21 cellular contexts compared by ENCODE assay signal in the genomic region with DNA sequence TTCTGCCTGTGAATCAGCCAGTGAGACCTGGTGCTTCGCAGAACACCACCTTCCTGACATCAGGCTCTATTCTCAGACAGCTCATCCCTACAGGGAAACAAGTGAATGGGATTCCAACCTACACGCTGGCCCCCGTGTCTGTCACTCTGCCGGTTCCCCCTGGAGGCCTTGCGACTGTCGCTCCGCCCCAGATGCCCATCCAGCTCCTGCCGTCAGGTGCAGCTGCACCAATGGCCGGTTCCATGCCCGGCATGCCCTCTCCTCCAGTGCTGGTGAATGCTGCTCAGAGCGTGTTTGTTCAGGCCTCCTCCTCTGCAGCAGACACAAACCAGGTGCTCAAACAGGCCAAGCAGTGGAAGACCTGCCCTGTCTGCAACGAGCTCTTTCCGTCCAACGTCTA. TPM values are rescaled to one million over a fixed set of nuclear protein-coding genes. Genes with fewer than 3 reads are reported as not detected.
DNase-seq lines count a peak whose midpoint lies in the region; ATAC-seq and TF ChIP-seq lines count a peak whose summit lies in the region.
"Had no signal": no experiment of that assay in that cellular context is flagged by ENCODE, and none has a peak within 500 bp of the region (broad histone marks: within the 10 kb centered on the region; RNA-seq: fewer than 3 reads in every experiment).

No MANE protein-coding gene starts in this region.

- H3K4me3 ChIP-seq in WERI-Rb-1 (ENCODE audit: low read depth, low read length) = no peak overlapping the region
- H3K4me3 ChIP-seq in endodermal cell (ENCODE audit: low read length) = no peak overlapping the region
- no peak overlapping the region for H3K4me3 ChIP-seq in trophoblast cell (ENCODE audit: low read depth, low read length)
- no peak overlapping the region for H3K4me3 ChIP-seq in uterus
- H3K4me3 ChIP-seq: A549, GM23248 had no signal

- no peak for TF ChIP-seq CTCF in H9 (conservative IDR thresholded peaks at IDR 0.05)
- no peak for TF ChIP-seq CTCF in WERI-Rb-1 (IDR thresholded peaks at IDR 0.05; ENCODE audit: low read depth, low read length)
- TF ChIP-seq CTCF in endodermal cell (conservative IDR thresholded peaks at IDR 0.05) = no peak
- TF ChIP-seq CTCF in GM10266 (IDR thresholded peaks at IDR 0.05; ENCODE audit: control insufficient read depth, insufficient read depth, low read depth, missing control alignments) = no peak
- no peak for TF ChIP-seq CTCF in uterus (IDR thresholded peaks at IDR 0.05)

- H4K20me1 ChIP-seq in H9 (ENCODE audit: control insufficient read depth, insufficient read depth, insufficient read length) = no peaks in the 10 kb centered on the region

- H3K23me2 ChIP-seq in H9 (ENCODE audit: insufficient read length, low read depth, low read length, poor library complexity, severe bottlenecking) = no peaks in the 10 kb centered on the region

- no peaks in the 10 kb centered on the region for H3K9me3 Mint-ChIP-seq in H9
- no peaks in the 10 kb centered on the region for H3K9me3 Mint-ChIP-seq in endodermal cell
- no peaks in the 10 kb centered on the region for H3K9me3 Mint-ChIP-seq in activated CD8-positive, alpha-beta memory T cell treated with anti-CD3 and anti-CD28 coated beads, Interleukin-2, amount 10 ng/mL, durations not matched to agents 7 days and 5 days (ENCODE audit: low read depth)
- H3K9me3 Mint-ChIP-seq: CD14-positive monocyte; CD8-positive, alpha-beta T cell; HFFc6 had no signal

- H3K9ac ChIP-seq in H9 (ENCODE audit: extremely low read depth, insufficient read length, low read length) (no peak overlapping the region), endodermal cell (ENCODE audit: extremely low read depth, low read length, poor library complexity, severe bottlenecking) (no peak overlapping the region), trophoblast cell (ENCODE audit: low read length) (no peak overlapping the region)
- H3K9ac ChIP-seq: GM23248 had no signal

- CTCF ChIA-PET in activated CD8-positive, alpha-beta memory T cell treated with anti-CD3 and anti-CD28 coated beads, Interleukin-2, amount 10 ng/mL, durations not matched to agents 7 days and 5 days (lab: Charles Lee) = no interaction called here

- H2AK5ac ChIP-seq in H9 (ENCODE audit: insufficient read length, low read length) = no peak overlapping the region
- H2AK5ac ChIP-seq in trophoblast cell (ENCODE audit: low read length) = no peak overlapping the region

- H3K4ac ChIP-seq in H9 (ENCODE audit: low read depth, low read length) = no peak overlapping the region
- no peak overlapping the region for H3K4ac ChIP-seq in trophoblast cell (ENCODE audit: low read depth, low read length)

- no peak overlapping the region for H4K12ac ChIP-seq in trophoblast cell (ENCODE audit: low read depth, low read length)

- no peak overlapping the region for H2BK20ac ChIP-seq in H9 (ENCODE audit: low read depth, low read length, poor library complexity, severe bottlenecking)

- H2AFZ ChIP-seq in H9 (ENCODE audit: low read length) = no peak overlapping the region
- H2AFZ ChIP-seq in trophoblast cell (ENCODE audit: insufficient read depth, low read length, poor library complexity) = no peak overlapping the region
- H2AFZ ChIP-seq: GM23248 had no signal

- H4K5ac ChIP-seq in H9 (ENCODE audit: insufficient read length, low read depth, low read length) = no peak overlapping the region

- intact Hi-C loops in uterus (cut with DNase I; ENCODE audit: low total_unique reads) = no loop called here

- H3K79me2 ChIP-seq in H9 (ENCODE audit: insufficient read depth, low read length) (peaks cover 2% of the 10 kb centered on the region; the same call in 1 of the 2 replicates), trophoblast cell (ENCODE audit: control insufficient read depth, insufficient read depth, low read length, poor library complexity) (no peaks in the 10 kb centered on the region)

- H3K36me3 Mint-ChIP-seq in H9 (ENCODE audit: insufficient read depth in 1 of 3, low read depth in 3 of 3) (peaks cover 46 to 84% (median 77%) of the 10 kb centered on the region in 3 experiments), endodermal cell (ENCODE audit: low read depth) (peaks cover 71% of the 10 kb centered on the region)
- H3K36me3 Mint-ChIP-seq in activated CD8-positive, alpha-beta memory T cell treated with anti-CD3 and anti-CD28 coated beads, Interleukin-2, amount 10 ng/mL, durations not matched to agents 7 days and 5 days = peaks cover 53% of the 10 kb centered on the region

- no peak overlapping the region for H3K23ac ChIP-seq in H9 (ENCODE audit: insufficient read length, low read depth, low read length)
- no peak overlapping the region for H3K23ac ChIP-seq in trophoblast cell (ENCODE audit: low read length)

- TF ChIP-seq POLR2A in uterus (IDR thresholded peaks at IDR 0.05) = no peak

- H3K79me1 ChIP-seq in H9 (ENCODE audit: insufficient read depth, low read depth, low read length, poor library complexity, severe bottlenecking) (no peaks in the 10 kb centered on the region), trophoblast cell (ENCODE audit: low read length) (no peaks in the 10 kb centered on the region)

- H3K36me3 ChIP-seq in WERI-Rb-1 (peaks cover 79% of the 10 kb centered on the region), endodermal cell (ENCODE audit: control insufficient read depth, insufficient read depth, low read length) (peaks cover 85% of the 10 kb centered on the region), trophoblast cell (ENCODE audit: control insufficient read depth in 1 of 2, insufficient read depth in 2 of 2, low read length in 2 of 2) (peaks cover 34 to 42% of the 10 kb centered on the region in 2 experiments), uterus (no peaks in the 10 kb centered on the region)

- H3K27ac Mint-ChIP-seq in H9 (peak overlapping the region; percentile 20 to 58 (median 54); a peak in 5 of 7 replicates), endodermal cell (no peak overlapping the region)
- no peak overlapping the region for H3K27ac Mint-ChIP-seq in activated CD8-positive, alpha-beta memory T cell treated with anti-CD3 and anti-CD28 coated beads, Interleukin-2, amount 10 ng/mL, durations not matched to agents 7 days and 5 days
- H3K27ac Mint-ChIP-seq: CD8-positive, alpha-beta T cell; HFFc6 had no signal

- H3K18ac ChIP-seq in H9 (ENCODE audit: insufficient read length, low read depth, low read length) (no peak overlapping the region), trophoblast cell (ENCODE audit: low read length) (peak overlapping the region; percentile 20)

- H2BK15ac ChIP-seq in H9 (ENCODE audit: low read depth, low read length) = no peak overlapping the region

- no peak for ATAC-seq in HG03175 (IDR thresholded peaks at IDR 0.05; ENCODE audit: unreplicated experiment)
- ATAC-seq in activated CD8-positive, alpha-beta memory T cell treated with anti-CD3 and anti-CD28 coated beads, Interleukin-2, amount 10 ng/mL, durations not matched to agents 7 days and 5 days = no peak
- ATAC-seq: A549; CD8-positive, alpha-beta T cell had no signal

- no CpG with 5 or more reads among the region's 14 CpGs for WGBS in H9 (ENCODE audit: extremely low coverage, insufficient read length, low lambda C conversion rate)
- 96% methylated on average over 13 to 14 of the region's 14 CpGs for WGBS in endodermal cell (ENCODE audit: insufficient coverage in 1 of 2, insufficient read length in 1 of 2), 2 experiments
- WGBS in trophoblast cell (ENCODE audit: extremely low coverage, insufficient coverage, insufficient read length) = no CpG with 5 or more reads among the region's 14 CpGs

- DNase-seq in H9 (no peak), WERI-Rb-1 (no peak), endodermal cell (peak; percentile 36), trophoblast cell (no peak), GM10266 (ENCODE audit: extremely low spot score) (no peak), uterus (no peak)
- no peak for DNase-seq in activated CD8-positive, alpha-beta memory T cell treated with anti-CD3 and anti-CD28 coated beads, Interleukin-2, amount 10 ng/mL, durations not matched to agents 7 days and 5 days
- DNase-seq: BE2C; CD8-positive, alpha-beta T cell; COR-L47; DMS153; DMS79 treated with DMSO at 0.1 percent for 48 hours; EL; GM23248; HCEC 1CT; HFFc6; IMR-90; KG1 had no signal

- H3K9me3 ChIP-seq in H9 (ENCODE audit: control insufficient read depth, low read depth, low read length) = no peaks in the 10 kb centered on the region
- no peaks in the 10 kb centered on the region for H3K9me3 ChIP-seq in WERI-Rb-1 (ENCODE audit: severe bottlenecking)
- H3K9me3 ChIP-seq in endodermal cell (ENCODE audit: control insufficient read depth, low read length) = no peaks in the 10 kb centered on the region
- peaks cover 8% of the 10 kb centered on the region for H3K9me3 ChIP-seq in trophoblast cell (ENCODE audit: insufficient read depth, low read depth, low read length)
- H3K9me3 ChIP-seq in uterus = no peaks in the 10 kb centered on the region
- H3K9me3 ChIP-seq: A549, BE2C had no signal

- H3K27ac ChIP-seq in H9 (ENCODE audit: insufficient read length, low read depth, low read length) (no peak overlapping the region), WERI-Rb-1 (peak overlapping the region; percentile 48), endodermal cell (ENCODE audit: low read depth, low read length) (no peak overlapping the region), trophoblast cell (ENCODE audit: low read depth, low read length) (no peak overlapping the region), uterus (no peak overlapping the region)
- H3K27ac ChIP-seq: A549, GM23248 had no signal

- H3K14ac ChIP-seq in H9 (ENCODE audit: insufficient read depth, low read length) (no peak overlapping the region), trophoblast cell (ENCODE audit: low read length) (no peak overlapping the region)

- H4K8ac ChIP-seq in H9 (replicated peaks; ENCODE audit: insufficient read length, low read depth, low read length) (no peak overlapping the region), trophoblast cell (ENCODE audit: low read depth, low read length) (no peak overlapping the region)

- H3K27me3 ChIP-seq in H9 (ENCODE audit: insufficient read depth, low read length) (no peaks in the 10 kb centered on the region), WERI-Rb-1 (ENCODE audit: insufficient read depth, low read depth, severe bottlenecking) (no peaks in the 10 kb centered on the region), endodermal cell (ENCODE audit: control insufficient read depth, insufficient read depth, low read length, poor library complexity, severe bottlenecking) (no peaks in the 10 kb centered on the region), trophoblast cell (ENCODE audit: insufficient read depth, low read length) (no peaks in the 10 kb centered on the region), uterus (no peaks in the 10 kb centered on the region)
- H3K27me3 ChIP-seq: BE2C had no signal

- H3T11ph ChIP-seq in H9 (ENCODE audit: low read length) = no peak overlapping the region

- H3K4me1 ChIP-seq in H9 (ENCODE audit: insufficient read depth, low read length) (no peaks in the 10 kb centered on the region), endodermal cell (ENCODE audit: control insufficient read depth, insufficient read depth, low read length) (no peaks in the 10 kb centered on the region), trophoblast cell (ENCODE audit: control insufficient read depth in 1 of 2, insufficient read depth in 2 of 2, low read length in 2 of 2) (peaks cover 2 to 5% of the 10 kb centered on the region in 2 experiments), uterus (no peaks in the 10 kb centered on the region)
- H3K4me1 ChIP-seq: A549, BE2C had no signal

- no peak overlapping the region for H2BK12ac ChIP-seq in H9 (ENCODE audit: insufficient read length, low read depth, low read length)
- no peak overlapping the region for H2BK12ac ChIP-seq in trophoblast cell (ENCODE audit: low read length)

- H3K4me1 Mint-ChIP-seq in H9 = peaks cover 9 to 13% of the 10 kb centered on the region in 2 experiments
- H3K4me1 Mint-ChIP-seq in endodermal cell = peaks cover 5% of the 10 kb centered on the region
- H3K4me1 Mint-ChIP-seq in activated CD8-positive, alpha-beta memory T cell treated with anti-CD3 and anti-CD28 coated beads, Interleukin-2, amount 10 ng/mL, durations not matched to agents 7 days and 5 days = peaks cover 24% of the 10 kb centered on the region
- H3K4me1 Mint-ChIP-seq: CD14-positive monocyte had no signal

- H4K91ac ChIP-seq in H9 (ENCODE audit: insufficient read length, low read depth, low read length) (no peak overlapping the region), trophoblast cell (ENCODE audit: low read depth, low read length) (no peak overlapping the region)

- H3K4me2 ChIP-seq in H9 (ENCODE audit: insufficient read depth, insufficient read length, low read length) (no peak overlapping the region), trophoblast cell (ENCODE audit: low read length) (no peak overlapping the region)
- H3K4me2 ChIP-seq: A549 had no signal

- H2BK5ac ChIP-seq in H9 (ENCODE audit: insufficient read length, low read length) (no peak overlapping the region), trophoblast cell (ENCODE audit: low read depth, low read length, poor library complexity) (no peak overlapping the region)

- H2BK120ac ChIP-seq in H9 (ENCODE audit: low read depth, low read length, poor library complexity, severe bottlenecking) = no peak overlapping the region
- no peak overlapping the region for H2BK120ac ChIP-seq in trophoblast cell (ENCODE audit: insufficient read depth, low read length, poor library complexity)

- no peak overlapping the region for H3K56ac ChIP-seq in H9 (ENCODE audit: insufficient read length, low read depth, low read length)

- H3K4me3 Mint-ChIP-seq in H9 (no peak overlapping the region), endodermal cell (no peak overlapping the region)
- H3K4me3 Mint-ChIP-seq in activated CD8-positive, alpha-beta memory T cell treated with anti-CD3 and anti-CD28 coated beads, Interleukin-2, amount 10 ng/mL, durations not matched to agents 7 days and 5 days = no peak overlapping the region
- H3K4me3 Mint-ChIP-seq: CD14-positive monocyte; CD8-positive, alpha-beta T cell; HFFc6 had no signal

- H3K27me3 Mint-ChIP-seq in H9 (ENCODE audit: low read depth) (no peaks in the 10 kb centered on the region), endodermal cell (ENCODE audit: insufficient read depth) (no peaks in the 10 kb centered on the region)
- H3K27me3 Mint-ChIP-seq in activated CD8-positive, alpha-beta memory T cell treated with anti-CD3 and anti-CD28 coated beads, Interleukin-2, amount 10 ng/mL, durations not matched to agents 7 days and 5 days = no peaks in the 10 kb centered on the region

RNA-seq across cellular contexts. Expression of a gene that starts 28.1 kb away (rescaled TPM):
- total RNA-seq in H9 (2021) (53.5 and 56.5 TPM in 2 replicates), endodermal cell (10 to 100 TPM; 38.4 to 51.0 TPM), uterus (10 to 100 TPM in 2 of 4 donors, 1 to 10 TPM in 2; 6.2 to 24.0 (median 14.7) TPM)
- 32.2 TPM for polyA plus RNA-seq in endodermal cell (2013, experiment 1 of 2)
- 34.7 TPM for polyA plus RNA-seq in endodermal cell (2013, experiment 2 of 2)
- polyA plus RNA-seq in trophoblast cell (2013) = 13.6 and 13.8 TPM in 2 replicates
- total RNA-seq in activated CD8-positive, alpha-beta memory T cell treated with anti-CD3 and anti-CD28 coated beads, Interleukin-2, amount 10 ng/mL, durations not matched to agents 7 days and 5 days = 10 to 100 TPM; 23.2 to 27.1 TPM

Comparison
In these comparisons a context has a peak if more than half of its experiments do, and no peak if none do; other contexts are left out.
1. H3K27ac Mint-ChIP-seq: peak in H9 (3 of 3); none in endodermal cell (single experiment) and activated CD8-positive, alpha-beta memory T cell treated with anti-CD3 and anti-CD28 coated beads, Interleukin-2, amount 10 ng/mL, durations not matched to agents 7 days and 5 days (single experiment).